25 cellular contexts compared by ENCODE assay signal in genomic region chr4:13833171-13833804, GRCh38.
"Had no signal": no experiment of that assay in that cellular context is flagged by ENCODE, and none has a peak within 500 bp of the region (broad histone marks: within the 10 kb centered on the region; RNA-seq: fewer than 3 reads in every experiment).

No MANE protein-coding gene starts in this region.

- ATAC-seq: activated CD4-positive, alpha-beta T cell treated with anti-CD3 and anti-CD28 coated beads for 36 hours; activated T-helper 17 cell treated with anti-CD3 and anti-CD28 coated beads, Interleukin-2, amount 50 U/mL, for 72 hours; mucosa of descending colon; WTC11 had no signal

- DNase-seq: activated CD4-positive, alpha-beta T cell treated with anti-CD3 and anti-CD28 coated beads for 36 hours; activated CD4-positive, alpha-beta T cell treated with anti-CD3 and anti-CD28 coated beads, Interleukin-2, amount 50 U/mL, for 4 hours; activated CD8-positive, alpha-beta memory T cell treated with anti-CD3 and anti-CD28 coated beads for 24 hours; activated CD8-positive, alpha-beta memory T cell treated with anti-CD3 and anti-CD28 coated beads, Interleukin-2, amount 50 U/mL, for 4 hours; activated T-cell treated with anti-CD3 and anti-CD28 coated beads, Interleukin-2, amount 50 U/mL, for 24 hours; adrenal gland; cerebellar nuclear complex; foreskin fibroblast; mesenchymal stem cell; mucosa of descending colon; nephron progenitor cell; posterior cingulate gyrus; sigmoid colon; stimulated activated CD4-positive, alpha-beta T cell treated with anti-CD3 and anti-CD28 coated beads, Interleukin-4, amount 100 ng/mL, for 1 hour; stimulated activated naive CD4-positive, alpha-beta T cell; T1000; upper lobe of left lung had no signal

- H3K27ac ChIP-seq: coronary artery, epithelial cell of prostate, hepatocyte, sigmoid colon, thoracic aorta, upper lobe of left lung had no signal

- H3K36me3 Mint-ChIP-seq: activated naive CD8-positive, alpha-beta T cell; WTC11 had no signal

- H3K27me3 ChIP-seq: adrenal gland, sigmoid colon, upper lobe of left lung had no signal

- H3K4me1 ChIP-seq: adrenal gland, sigmoid colon had no signal

- H3K27me3 Mint-ChIP-seq: activated naive CD8-positive, alpha-beta T cell; activated T-cell treated with anti-CD3 and anti-CD28 coated beads, Interleukin-2, amount 50 U/mL, for 24 hours had no signal

- H3K4me3 Mint-ChIP-seq: activated CD4-positive, alpha-beta T cell treated with anti-CD3 and anti-CD28 coated beads for 36 hours; activated naive CD8-positive, alpha-beta T cell; activated T-cell treated with anti-CD3 and anti-CD28 coated beads, Interleukin-2, amount 50 U/mL, for 24 hours; activated T-helper 17 cell treated with anti-CD3 and anti-CD28 coated beads, Interleukin-2, amount 50 U/mL, for 72 hours; nephron progenitor cell; T-helper 1 cell treated with Interleukin-12 subunit alpha and Interleukin-12 subunit beta and Interleukin-4 antibody, amounts not matched to agents 30 μg/mL and 1 μg/mL, for 36 hours; WTC11 had no signal

- H3K4me1 Mint-ChIP-seq: activated CD4-positive, alpha-beta T cell treated with anti-CD3 and anti-CD28 coated beads for 36 hours; activated T-helper 17 cell treated with anti-CD3 and anti-CD28 coated beads, Interleukin-2, amount 50 U/mL, for 72 hours; WTC11 had no signal

- H3K9me3 Mint-ChIP-seq: activated T-cell treated with anti-CD3 and anti-CD28 coated beads, Interleukin-2, amount 50 U/mL, for 24 hours; activated T-helper 17 cell treated with anti-CD3 and anti-CD28 coated beads, Interleukin-2, amount 50 U/mL, for 72 hours; nephron progenitor cell had no signal

- H3K27ac Mint-ChIP-seq: activated CD4-positive, alpha-beta T cell treated with anti-CD3 and anti-CD28 coated beads for 36 hours; activated naive CD8-positive, alpha-beta T cell; activated T-cell treated with anti-CD3 and anti-CD28 coated beads, Interleukin-2, amount 50 U/mL, for 24 hours; activated T-helper 17 cell treated with anti-CD3 and anti-CD28 coated beads, Interleukin-2, amount 50 U/mL, for 72 hours; nephron progenitor cell; T-helper 1 cell treated with Interleukin-12 subunit alpha and Interleukin-12 subunit beta and Interleukin-4 antibody, amounts not matched to agents 30 μg/mL and 1 μg/mL, for 36 hours; WTC11 had no signal
